Comparison of ENCODE assay signal across 2 cellular contexts in the genomic region with DNA sequence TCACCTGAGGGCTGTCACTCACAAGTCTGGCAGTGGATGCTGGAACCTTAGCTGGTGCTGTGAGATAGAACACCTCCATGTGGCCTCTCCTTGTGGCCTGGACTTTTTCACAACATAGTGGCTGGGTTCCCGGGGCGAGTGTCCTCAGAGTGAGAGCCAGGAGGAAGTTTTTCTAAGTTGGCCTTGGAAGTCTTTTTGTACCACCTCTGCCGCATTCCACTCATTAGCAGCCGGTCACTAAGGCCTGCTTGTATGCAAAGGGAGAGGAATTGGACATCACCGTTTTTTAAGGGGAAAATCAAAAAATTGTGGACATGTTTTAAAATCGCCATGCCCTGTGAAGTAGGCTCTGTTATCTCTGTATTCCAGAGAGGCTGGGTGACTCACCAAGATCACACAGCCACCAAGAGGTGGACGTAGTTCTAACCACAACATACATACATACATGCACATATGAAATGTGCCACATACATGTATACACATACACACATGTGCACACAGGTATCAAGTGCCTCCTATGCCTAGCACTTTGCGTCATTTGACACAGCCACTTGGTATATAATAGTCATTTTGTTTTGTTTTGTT.
TF ChIP-seq lines count a peak whose summit lies in the region.

No MANE protein-coding gene starts in this region.

TF ChIP-seq in K562, 482 proteins besides CTCF, POLR2A, EP300 and RAD21 (continued from another document and continues in another):
- peak; percentile 56 for TF ChIP-seq ARID1B (IDR thresholded peaks at IDR 0.05)
- TF ChIP-seq HDAC8 (tag; IDR thresholded peaks at IDR 0.05), result no peak
- TF ChIP-seq C11orf30 (IDR thresholded peaks at IDR 0.05; ENCODE audit: low read depth), result no peak
- TF ChIP-seq, protein P1, sequence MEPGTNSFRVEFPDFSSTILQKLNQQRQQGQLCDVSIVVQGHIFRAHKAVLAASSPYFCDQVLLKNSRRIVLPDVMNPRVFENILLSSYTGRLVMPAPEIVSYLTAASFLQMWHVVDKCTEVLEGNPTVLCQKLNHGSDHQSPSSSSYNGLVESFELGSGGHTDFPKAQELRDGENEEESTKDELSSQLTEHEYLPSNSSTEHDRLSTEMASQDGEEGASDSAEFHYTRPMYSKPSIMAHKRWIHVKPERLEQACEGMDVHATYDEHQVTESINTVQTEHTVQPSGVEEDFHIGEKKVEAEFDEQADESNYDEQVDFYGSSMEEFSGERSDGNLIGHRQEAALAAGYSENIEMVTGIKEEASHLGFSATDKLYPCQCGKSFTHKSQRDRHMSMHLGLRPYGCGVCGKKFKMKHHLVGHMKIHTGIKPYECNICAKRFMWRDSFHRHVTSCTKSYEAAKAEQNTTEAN (CRISPR knock-in tag; IDR thresholded peaks at IDR 0.05), result no peak
- TF ChIP-seq, protein P2, sequence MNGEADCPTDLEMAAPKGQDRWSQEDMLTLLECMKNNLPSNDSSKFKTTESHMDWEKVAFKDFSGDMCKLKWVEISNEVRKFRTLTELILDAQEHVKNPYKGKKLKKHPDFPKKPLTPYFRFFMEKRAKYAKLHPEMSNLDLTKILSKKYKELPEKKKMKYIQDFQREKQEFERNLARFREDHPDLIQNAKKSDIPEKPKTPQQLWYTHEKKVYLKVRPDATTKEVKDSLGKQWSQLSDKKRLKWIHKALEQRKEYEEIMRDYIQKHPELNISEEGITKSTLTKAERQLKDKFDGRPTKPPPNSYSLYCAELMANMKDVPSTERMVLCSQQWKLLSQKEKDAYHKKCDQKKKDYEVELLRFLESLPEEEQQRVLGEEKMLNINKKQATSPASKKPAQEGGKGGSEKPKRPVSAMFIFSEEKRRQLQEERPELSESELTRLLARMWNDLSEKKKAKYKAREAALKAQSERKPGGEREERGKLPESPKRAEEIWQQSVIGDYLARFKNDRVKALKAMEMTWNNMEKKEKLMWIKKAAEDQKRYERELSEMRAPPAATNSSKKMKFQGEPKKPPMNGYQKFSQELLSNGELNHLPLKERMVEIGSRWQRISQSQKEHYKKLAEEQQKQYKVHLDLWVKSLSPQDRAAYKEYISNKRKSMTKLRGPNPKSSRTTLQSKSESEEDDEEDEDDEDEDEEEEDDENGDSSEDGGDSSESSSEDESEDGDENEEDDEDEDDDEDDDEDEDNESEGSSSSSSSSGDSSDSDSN (IDR thresholded peaks at IDR 0.05; ENCODE audit: borderline replicate concordance in 1 of 2, low read depth in 2 of 2, low read length in 2 of 2), result no peak
- no peak for TF ChIP-seq ZNF263 (CRISPR knock-in tag; IDR thresholded peaks at IDR 0.05; ENCODE audit: borderline replicate concordance)
- TF ChIP-seq CBFA2T3 (IDR thresholded peaks at IDR 0.05), result peak; percentile 48
- no peak for TF ChIP-seq CHCHD3 (CRISPR knock-in tag; IDR thresholded peaks at IDR 0.05)
- TF ChIP-seq, protein P3, sequence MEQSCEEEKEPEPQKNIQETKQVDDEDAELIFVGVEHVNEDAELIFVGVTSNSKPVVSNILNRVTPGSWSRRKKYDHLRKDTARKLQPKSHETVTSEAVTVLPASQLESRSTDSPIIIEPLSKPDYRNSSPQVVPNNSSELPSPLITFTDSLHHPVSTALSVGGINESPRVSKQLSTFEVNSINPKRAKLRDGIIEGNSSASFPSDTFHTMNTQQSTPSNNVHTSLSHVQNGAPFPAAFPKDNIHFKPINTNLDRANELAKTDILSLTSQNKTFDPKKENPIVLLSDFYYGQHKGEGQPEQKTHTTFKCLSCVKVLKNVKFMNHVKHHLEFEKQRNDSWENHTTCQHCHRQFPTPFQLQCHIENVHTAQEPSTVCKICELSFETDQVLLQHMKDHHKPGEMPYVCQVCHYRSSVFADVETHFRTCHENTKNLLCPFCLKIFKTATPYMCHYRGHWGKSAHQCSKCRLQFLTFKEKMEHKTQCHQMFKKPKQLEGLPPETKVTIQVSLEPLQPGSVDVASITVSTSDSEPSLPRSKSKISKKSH (CRISPR knock-in tag; IDR thresholded peaks at IDR 0.05), result no peak
- no peak for TF ChIP-seq NCOA2 (IDR thresholded peaks at IDR 0.05; ENCODE audit: partially characterized antibody in 2 of 2)
- no peak for TF ChIP-seq DACH1 (IDR thresholded peaks at IDR 0.05; ENCODE audit: partially characterized antibody)
- TF ChIP-seq COPS2 (conservative IDR thresholded peaks at IDR 0.05), result no peak
- peak; percentile 58; the same call in 1 of the 2 replicates for TF ChIP-seq JUND (IDR thresholded peaks at IDR 0.05; ENCODE audit: borderline replicate concordance, low read depth, low read length)
- TF ChIP-seq JUND (tag; IDR thresholded peaks at IDR 0.05; ENCODE audit: borderline replicate concordance, low read depth, low read length), result peak; percentile 14; the same call in 1 of the 3 replicates
- TF ChIP-seq PRPF4 (IDR thresholded peaks at IDR 0.05; ENCODE audit: insufficient read depth, low read depth, low read length, poor library complexity, severe bottlenecking), result no peak
- TF ChIP-seq, protein P4, sequence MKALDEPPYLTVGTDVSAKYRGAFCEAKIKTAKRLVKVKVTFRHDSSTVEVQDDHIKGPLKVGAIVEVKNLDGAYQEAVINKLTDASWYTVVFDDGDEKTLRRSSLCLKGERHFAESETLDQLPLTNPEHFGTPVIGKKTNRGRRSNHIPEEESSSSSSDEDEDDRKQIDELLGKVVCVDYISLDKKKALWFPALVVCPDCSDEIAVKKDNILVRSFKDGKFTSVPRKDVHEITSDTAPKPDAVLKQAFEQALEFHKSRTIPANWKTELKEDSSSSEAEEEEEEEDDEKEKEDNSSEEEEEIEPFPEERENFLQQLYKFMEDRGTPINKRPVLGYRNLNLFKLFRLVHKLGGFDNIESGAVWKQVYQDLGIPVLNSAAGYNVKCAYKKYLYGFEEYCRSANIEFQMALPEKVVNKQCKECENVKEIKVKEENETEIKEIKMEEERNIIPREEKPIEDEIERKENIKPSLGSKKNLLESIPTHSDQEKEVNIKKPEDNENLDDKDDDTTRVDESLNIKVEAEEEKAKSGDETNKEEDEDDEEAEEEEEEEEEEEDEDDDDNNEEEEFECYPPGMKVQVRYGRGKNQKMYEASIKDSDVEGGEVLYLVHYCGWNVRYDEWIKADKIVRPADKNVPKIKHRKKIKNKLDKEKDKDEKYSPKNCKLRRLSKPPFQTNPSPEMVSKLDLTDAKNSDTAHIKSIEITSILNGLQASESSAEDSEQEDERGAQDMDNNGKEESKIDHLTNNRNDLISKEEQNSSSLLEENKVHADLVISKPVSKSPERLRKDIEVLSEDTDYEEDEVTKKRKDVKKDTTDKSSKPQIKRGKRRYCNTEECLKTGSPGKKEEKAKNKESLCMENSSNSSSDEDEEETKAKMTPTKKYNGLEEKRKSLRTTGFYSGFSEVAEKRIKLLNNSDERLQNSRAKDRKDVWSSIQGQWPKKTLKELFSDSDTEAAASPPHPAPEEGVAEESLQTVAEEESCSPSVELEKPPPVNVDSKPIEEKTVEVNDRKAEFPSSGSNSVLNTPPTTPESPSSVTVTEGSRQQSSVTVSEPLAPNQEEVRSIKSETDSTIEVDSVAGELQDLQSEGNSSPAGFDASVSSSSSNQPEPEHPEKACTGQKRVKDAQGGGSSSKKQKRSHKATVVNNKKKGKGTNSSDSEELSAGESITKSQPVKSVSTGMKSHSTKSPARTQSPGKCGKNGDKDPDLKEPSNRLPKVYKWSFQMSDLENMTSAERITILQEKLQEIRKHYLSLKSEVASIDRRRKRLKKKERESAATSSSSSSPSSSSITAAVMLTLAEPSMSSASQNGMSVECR (CRISPR knock-in tag; IDR thresholded peaks at IDR 0.05), result no peak
- no peak for TF ChIP-seq ZNF695 (CRISPR knock-in tag; IDR thresholded peaks at IDR 0.05)

TF ChIP-seq in GM23338, 12 proteins besides CTCF, POLR2A, EP300 and RAD21 (continued from another document):
- TF ChIP-seq, protein P5, sequence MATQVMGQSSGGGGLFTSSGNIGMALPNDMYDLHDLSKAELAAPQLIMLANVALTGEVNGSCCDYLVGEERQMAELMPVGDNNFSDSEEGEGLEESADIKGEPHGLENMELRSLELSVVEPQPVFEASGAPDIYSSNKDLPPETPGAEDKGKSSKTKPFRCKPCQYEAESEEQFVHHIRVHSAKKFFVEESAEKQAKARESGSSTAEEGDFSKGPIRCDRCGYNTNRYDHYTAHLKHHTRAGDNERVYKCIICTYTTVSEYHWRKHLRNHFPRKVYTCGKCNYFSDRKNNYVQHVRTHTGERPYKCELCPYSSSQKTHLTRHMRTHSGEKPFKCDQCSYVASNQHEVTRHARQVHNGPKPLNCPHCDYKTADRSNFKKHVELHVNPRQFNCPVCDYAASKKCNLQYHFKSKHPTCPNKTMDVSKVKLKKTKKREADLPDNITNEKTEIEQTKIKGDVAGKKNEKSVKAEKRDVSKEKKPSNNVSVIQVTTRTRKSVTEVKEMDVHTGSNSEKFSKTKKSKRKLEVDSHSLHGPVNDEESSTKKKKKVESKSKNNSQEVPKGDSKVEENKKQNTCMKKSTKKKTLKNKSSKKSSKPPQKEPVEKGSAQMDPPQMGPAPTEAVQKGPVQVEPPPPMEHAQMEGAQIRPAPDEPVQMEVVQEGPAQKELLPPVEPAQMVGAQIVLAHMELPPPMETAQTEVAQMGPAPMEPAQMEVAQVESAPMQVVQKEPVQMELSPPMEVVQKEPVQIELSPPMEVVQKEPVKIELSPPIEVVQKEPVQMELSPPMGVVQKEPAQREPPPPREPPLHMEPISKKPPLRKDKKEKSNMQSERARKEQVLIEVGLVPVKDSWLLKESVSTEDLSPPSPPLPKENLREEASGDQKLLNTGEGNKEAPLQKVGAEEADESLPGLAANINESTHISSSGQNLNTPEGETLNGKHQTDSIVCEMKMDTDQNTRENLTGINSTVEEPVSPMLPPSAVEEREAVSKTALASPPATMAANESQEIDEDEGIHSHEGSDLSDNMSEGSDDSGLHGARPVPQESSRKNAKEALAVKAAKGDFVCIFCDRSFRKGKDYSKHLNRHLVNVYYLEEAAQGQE (IDR thresholded peaks at IDR 0.05; ENCODE audit: unreplicated experiment), result no peak
- TF ChIP-seq POLR2AphosphoS5 (IDR thresholded peaks at IDR 0.05; ENCODE audit: low read depth) (no peak), EZH2 (IDR thresholded peaks at IDR 0.05; ENCODE audit: low read depth, unreplicated experiment) (no peak), NANOG (IDR thresholded peaks at IDR 0.05; ENCODE audit: borderline replicate concordance) (no peak), JUNB (IDR thresholded peaks at IDR 0.05; ENCODE audit: unreplicated experiment) (no peak)
